37 cellular contexts compared by ENCODE assay signal in genomic region chr16:80935691-80936090, GRCh38.
"Had no signal": no experiment of that assay in that cellular context is flagged by ENCODE, and none has a peak within 500 bp of the region (broad histone marks: within the 10 kb centered on the region; RNA-seq: fewer than 3 reads in every experiment).

No MANE protein-coding gene starts in this region.

- DNase-seq: activated B cell treated with CpG ODN at 0.5 μM for 24 hours; activated CD4-positive, alpha-beta memory T cell treated with anti-CD3 and anti-CD28 coated beads for 36 hours; activated CD4-positive, alpha-beta T cell treated with anti-CD3 and anti-CD28 coated beads for 4 hours; activated CD4-positive, alpha-beta T cell treated with anti-CD3 and anti-CD28 coated beads, Interleukin-2, amount 10 ng/mL, durations not matched to agents 24 days and 14 days; activated CD4-positive, alpha-beta T cell treated with anti-CD3 and anti-CD28 coated beads, Interleukin-2, amount 50 U/mL, for 1 hour; activated CD4-positive, alpha-beta T cell treated with anti-CD3 and anti-CD28 coated beads, Interleukin-2, amount 50 U/mL, for 4 hours; activated CD4-positive, CD25-positive, alpha-beta regulatory T cell treated with anti-CD3 and anti-CD28 coated beads, Interleukin-2, amount 50 U/mL, for 72 hours; activated CD8-positive, alpha-beta memory T cell treated with anti-CD3 and anti-CD28 coated beads, Interleukin-2, amount 50 U/mL, for 4 hours; activated CD8-positive, alpha-beta T cell treated with anti-CD3 and anti-CD28 coated beads for 36 hours; activated gamma-delta T cell treated with Interleukin-2 at 50 U/mL for 16 hours; activated naive CD4-positive, alpha-beta T cell; activated naive CD4-positive, alpha-beta T cell treated with anti-CD3 and anti-CD28 coated beads for 36 hours; activated naive CD4-positive, alpha-beta T cell treated with anti-CD3 and anti-CD28 coated beads, Interleukin-2, amount 50 U/mL, for 16 hours; activated naive CD8-positive, alpha-beta T cell treated with anti-CD3 and anti-CD28 coated beads for 36 hours; activated T-cell treated with anti-CD3 and anti-CD28 coated beads for 4 hours; activated T-cell treated with anti-CD3 and anti-CD28 coated beads, Interleukin-2, amount 50 U/mL, for 1 hour; activated T-cell treated with anti-CD3 and anti-CD28 coated beads, Interleukin-2, amount 50 U/mL, for 4 hours; activated T-cell treated with anti-CD3 and anti-CD28 coated beads, Interleukin-2, amount 50 U/mL, for 72 hours; adrenal gland; amniotic stem cell; aorta; body of pancreas; central memory CD4-positive, alpha-beta T cell; SW 1271; T-helper 1 cell; T-helper 2 cell; T-helper 9 cell had no signal

- H3K36me3 Mint-ChIP-seq: activated CD4-positive, alpha-beta memory T cell treated with anti-CD3 and anti-CD28 coated beads for 36 hours; activated naive CD8-positive, alpha-beta T cell treated with anti-CD3 and anti-CD28 coated beads for 36 hours had no signal

- ATAC-seq: activated CD8-positive, alpha-beta T cell treated with anti-CD3 and anti-CD28 coated beads for 36 hours; activated naive CD4-positive, alpha-beta T cell treated with anti-CD3 and anti-CD28 coated beads, Interleukin-2, amount 50 U/mL, for 72 hours; activated T-cell treated with anti-CD3 and anti-CD28 coated beads, Interleukin-2, amount 50 U/mL, for 4 hours; activated T-cell treated with anti-CD3 and anti-CD28 coated beads, Interleukin-2, amount 50 U/mL, for 72 hours; activated T-helper 17 cell treated with anti-CD3 and anti-CD28 coated beads, Interleukin-2, amount 50 U/mL, for 72 hours; body of pancreas had no signal

- H3K4me3 Mint-ChIP-seq: activated B cell treated with CpG ODN at 0.5 μM for 24 hours; activated CD4-positive, alpha-beta memory T cell treated with anti-CD3 and anti-CD28 coated beads for 36 hours; activated CD4-positive, alpha-beta T cell treated with anti-CD3 and anti-CD28 coated beads, Interleukin-2, amount 10 ng/mL, durations not matched to agents 24 days and 14 days; activated CD8-positive, alpha-beta T cell treated with anti-CD3 and anti-CD28 coated beads for 36 hours; activated naive CD4-positive, alpha-beta T cell treated with anti-CD3 and anti-CD28 coated beads for 36 hours; activated naive CD8-positive, alpha-beta T cell treated with anti-CD3 and anti-CD28 coated beads for 36 hours; activated T-cell treated with anti-CD3 and anti-CD28 coated beads, Interleukin-2, amount 50 U/mL, for 4 hours; activated T-cell treated with anti-CD3 and anti-CD28 coated beads, Interleukin-2, amount 50 U/mL, for 72 hours; activated T-helper 1 cell treated with anti-CD3 and anti-CD28 coated beads, Interleukin-12 subunit alpha, Interleukin-12 subunit beta, Interleukin-2, Interleukin-4 antibody, amounts not matched to agents 30 ng/mL and 10 ng/mL and 1 ng/mL, durations not matched to agents 14 hours and 24 hours and 36 hours; activated T-helper 17 cell treated with anti-CD3 and anti-CD28 coated beads, Interleukin-2, amount 50 U/mL, for 72 hours; T-helper 1 cell treated with Interleukin-12 subunit alpha and Interleukin-12 subunit beta and Interleukin-4 antibody, amounts not matched to agents 30 μg/mL and 1 μg/mL, for 36 hours; T-helper 2 cell treated with Interferon-gamma antibody and Interleukin-4, amounts not matched to agents 5 μg/mL and 100 μg/mL, for 36 hours had no signal

- H3K27me3 ChIP-seq: adrenal gland, body of pancreas, brain microvascular endothelial cell, breast epithelium had no signal

- H3K27ac ChIP-seq: adrenal gland, body of pancreas, breast epithelium, VCaP had no signal

- FAIRE-seq: astrocyte, TTC549 had no signal

- H3K9me3 Mint-ChIP-seq: activated B cell treated with CpG ODN at 0.5 μM for 24 hours; activated CD4-positive, alpha-beta memory T cell treated with anti-CD3 and anti-CD28 coated beads for 36 hours; activated CD4-positive, alpha-beta T cell treated with anti-CD3 and anti-CD28 coated beads, Interleukin-2, amount 10 ng/mL, durations not matched to agents 24 days and 14 days; activated CD8-positive, alpha-beta T cell treated with anti-CD3 and anti-CD28 coated beads for 36 hours; activated naive CD4-positive, alpha-beta T cell treated with anti-CD3 and anti-CD28 coated beads for 36 hours; activated naive CD4-positive, alpha-beta T cell treated with anti-CD3 and anti-CD28 coated beads, Interleukin-2, amount 50 U/mL, for 72 hours; activated naive CD8-positive, alpha-beta T cell treated with anti-CD3 and anti-CD28 coated beads for 36 hours; activated T-cell treated with anti-CD3 and anti-CD28 coated beads, Interleukin-2, amount 50 U/mL, for 4 hours; activated T-cell treated with anti-CD3 and anti-CD28 coated beads, Interleukin-2, amount 50 U/mL, for 72 hours; activated T-helper 1 cell treated with anti-CD3 and anti-CD28 coated beads, Interleukin-12 subunit alpha, Interleukin-12 subunit beta, Interleukin-2, Interleukin-4 antibody, amounts not matched to agents 30 ng/mL and 10 ng/mL and 1 ng/mL, durations not matched to agents 14 hours and 24 hours and 36 hours; T-helper 1 cell treated with Interleukin-12 subunit alpha and Interleukin-12 subunit beta and Interleukin-4 antibody, amounts not matched to agents 30 μg/mL and 1 μg/mL, for 36 hours; T-helper 2 cell treated with Interferon-gamma antibody and Interleukin-4, amounts not matched to agents 5 μg/mL and 100 μg/mL, for 36 hours had no signal

- H3K4me1 Mint-ChIP-seq: activated T-helper 17 cell treated with anti-CD3 and anti-CD28 coated beads, Interleukin-2, amount 50 U/mL, for 72 hours had no signal

- H3K36me3 ChIP-seq: adrenal gland, brain microvascular endothelial cell, breast epithelium had no signal

- H3K9me3 ChIP-seq: adrenal gland, body of pancreas, breast epithelium had no signal

- H3K4me3 ChIP-seq: adrenal gland, body of pancreas, breast epithelium had no signal

- H3K27ac Mint-ChIP-seq: activated B cell treated with CpG ODN at 0.5 μM for 24 hours; activated CD4-positive, alpha-beta memory T cell treated with anti-CD3 and anti-CD28 coated beads for 36 hours; activated CD4-positive, alpha-beta T cell treated with anti-CD3 and anti-CD28 coated beads, Interleukin-2, amount 10 ng/mL, durations not matched to agents 24 days and 14 days; activated CD8-positive, alpha-beta T cell treated with anti-CD3 and anti-CD28 coated beads for 36 hours; activated naive CD4-positive, alpha-beta T cell treated with anti-CD3 and anti-CD28 coated beads for 36 hours; activated naive CD4-positive, alpha-beta T cell treated with anti-CD3 and anti-CD28 coated beads, Interleukin-2, amount 50 U/mL, for 72 hours; activated naive CD8-positive, alpha-beta T cell treated with anti-CD3 and anti-CD28 coated beads for 36 hours; activated T-cell treated with anti-CD3 and anti-CD28 coated beads, Interleukin-2, amount 50 U/mL, for 72 hours; activated T-helper 1 cell treated with anti-CD3 and anti-CD28 coated beads, Interleukin-12 subunit alpha, Interleukin-12 subunit beta, Interleukin-2, Interleukin-4 antibody, amounts not matched to agents 30 ng/mL and 10 ng/mL and 1 ng/mL, durations not matched to agents 14 hours and 24 hours and 36 hours; activated T-helper 17 cell treated with anti-CD3 and anti-CD28 coated beads, Interleukin-2, amount 50 U/mL, for 72 hours; T-helper 1 cell treated with Interleukin-12 subunit alpha and Interleukin-12 subunit beta and Interleukin-4 antibody, amounts not matched to agents 30 μg/mL and 1 μg/mL, for 36 hours; T-helper 2 cell treated with Interferon-gamma antibody and Interleukin-4, amounts not matched to agents 5 μg/mL and 100 μg/mL, for 36 hours had no signal
